Comparison of ENCODE assay signal across 17 cellular contexts in the genomic region with DNA sequence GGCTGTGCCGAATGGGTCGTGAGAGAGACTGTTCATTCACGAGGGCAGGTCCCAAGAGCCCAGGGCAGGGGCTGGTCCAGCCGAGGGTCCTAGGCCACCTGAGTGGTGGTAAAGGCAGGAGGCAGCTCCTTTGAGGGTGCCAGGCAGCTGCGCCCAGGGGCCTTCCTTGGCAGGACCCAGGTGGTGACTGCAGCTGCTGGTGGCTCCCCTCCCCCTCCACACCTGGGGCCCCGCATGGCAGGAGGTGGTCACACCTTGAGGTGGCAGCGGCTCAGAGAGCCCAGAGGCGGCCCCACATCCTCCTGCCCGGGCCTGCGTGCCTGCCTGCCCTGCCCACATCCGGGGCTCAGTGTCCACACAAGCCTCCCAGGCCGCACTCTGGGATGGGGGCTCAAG. TPM values are rescaled to one million over a fixed set of nuclear protein-coding genes. Genes with fewer than 3 reads are reported as not detected.
A peak's percentile ranks its signal among the peaks of the same experiment; 100 is the strongest.
DNase-seq lines count a peak whose midpoint lies in the region; ATAC-seq and TF ChIP-seq lines count a peak whose summit lies in the region.
"Had no signal": no experiment of that assay in that cellular context is flagged by ENCODE, and none has a peak within 500 bp of the region (broad histone marks: within the 10 kb centered on the region; RNA-seq: fewer than 3 reads in every experiment).

No MANE protein-coding gene starts in this region.

- H3K9ac ChIP-seq in BLaER1 treated with 17β-estradiol and CSF1 and Interleukin-3, amounts not matched to agents 10 nM and 100 nM = no peak overlapping the region
- H3K9ac ChIP-seq in DND-41 (ENCODE audit: low read depth, low read length) = no peak overlapping the region
- H3K9ac ChIP-seq: GM23248 had no signal

- peaks cover 9 to 12% of the 10 kb centered on the region in 2 donors for H3K4me1 Mint-ChIP-seq in effector memory CD8-positive, alpha-beta T cell (ENCODE audit: low read depth in 2 of 2)
- H3K4me1 Mint-ChIP-seq in activated naive CD4-positive, alpha-beta T cell treated with anti-CD3 and anti-CD28 coated beads, Interleukin-2, amount 10 ng/mL, durations not matched to agents 7 days and 5 days = no peaks in the 10 kb centered on the region
- peaks cover 4 to 10% (median 5%) of the 10 kb centered on the region in 4 donors for H3K4me1 Mint-ChIP-seq in naive thymus-derived CD8-positive, alpha-beta T cell

- peaks cover 0 to 25% of the 10 kb centered on the region in 2 donors for H3K27me3 Mint-ChIP-seq in effector memory CD8-positive, alpha-beta T cell
- H3K27me3 Mint-ChIP-seq in activated naive CD4-positive, alpha-beta T cell treated with anti-CD3 and anti-CD28 coated beads, Interleukin-2, amount 10 ng/mL, durations not matched to agents 7 days and 5 days = peaks cover 48% of the 10 kb centered on the region
- H3K27me3 Mint-ChIP-seq in naive thymus-derived CD8-positive, alpha-beta T cell = peaks cover 0 to 16% (median 6%) of the 10 kb centered on the region in 5 donors

- H4K20me1 ChIP-seq in BLaER1 treated with 17β-estradiol and CSF1 and Interleukin-3, amounts not matched to agents 10 nM and 100 nM = peaks cover 0 to 82% (median 47%) of the 10 kb centered on the region in 11 experiments; a peak in 17 of 22 replicates
- peaks cover 39% of the 10 kb centered on the region for H4K20me1 ChIP-seq in DND-41 (ENCODE audit: insufficient read depth, low read length)

- H3K79me2 ChIP-seq in DND-41 (ENCODE audit: insufficient read depth, low read length) = no peaks in the 10 kb centered on the region

- in situ Hi-C loops in Panc1 (cut with HindIII; ENCODE audit: low pct_unique_long_range_greater_than_20kb, low sequenced_read_pairs) = no loop called here

- BruUV-seq in Panc1 (replicated peaks; lab: Mats Ljungman, UMichigan) = no TSS peak

- H3K36me3 Mint-ChIP-seq in effector memory CD8-positive, alpha-beta T cell (ENCODE audit: insufficient read depth) = peaks cover 2% of the 10 kb centered on the region
- H3K36me3 Mint-ChIP-seq in activated naive CD4-positive, alpha-beta T cell treated with anti-CD3 and anti-CD28 coated beads, Interleukin-2, amount 10 ng/mL, durations not matched to agents 7 days and 5 days = no peaks in the 10 kb centered on the region
- peaks cover 0 to 2% (median 0%) of the 10 kb centered on the region in 3 donors for H3K36me3 Mint-ChIP-seq in naive thymus-derived CD8-positive, alpha-beta T cell

- H3K27ac Mint-ChIP-seq in effector memory CD8-positive, alpha-beta T cell = no peak overlapping the region
- no peak overlapping the region for H3K27ac Mint-ChIP-seq in activated naive CD4-positive, alpha-beta T cell treated with anti-CD3 and anti-CD28 coated beads, Interleukin-2, amount 10 ng/mL, durations not matched to agents 7 days and 5 days
- no peak overlapping the region for H3K27ac Mint-ChIP-seq in naive thymus-derived CD8-positive, alpha-beta T cell

- TF ChIP-seq CTCF in DND-41 (IDR thresholded peaks at IDR 0.05; ENCODE audit: borderline replicate concordance, extremely low read depth, low read length, poor library complexity, severe bottlenecking) = no peak
- TF ChIP-seq CTCF in Panc1 (IDR thresholded peaks at IDR 0.05) = no peak

- no peak overlapping the region; a peak in 1 of 20 replicates for H3K4me3 ChIP-seq in BLaER1 treated with 17β-estradiol and CSF1 and Interleukin-3, amounts not matched to agents 10 nM and 100 nM
- H3K4me3 ChIP-seq in DND-41 (ENCODE audit: low read depth in 1 of 2, low read length in 2 of 2) = no peak overlapping the region
- H3K4me3 ChIP-seq in Panc1 (ENCODE audit: low read depth in 2 of 2, low read length in 2 of 2) = no peak overlapping the region; a peak in 1 of 4 replicates
- H3K4me3 ChIP-seq: GM23248, K562, SJCRH30 had no signal

- H3K27me3 ChIP-seq in BLaER1 treated with 17β-estradiol and CSF1 and Interleukin-3, amounts not matched to agents 10 nM and 100 nM = peaks cover 13 to 64% (median 48%) of the 10 kb centered on the region in 11 experiments
- H3K27me3 ChIP-seq in DND-41 (ENCODE audit: insufficient read depth, low read length, poor library complexity) = no peaks in the 10 kb centered on the region
- H3K27me3 ChIP-seq in Panc1 (ENCODE audit: control insufficient read depth, insufficient read depth, low read length) = no peaks in the 10 kb centered on the region

- H3K9me3 Mint-ChIP-seq in effector memory CD8-positive, alpha-beta T cell = no peaks in the 10 kb centered on the region
- H3K9me3 Mint-ChIP-seq in activated naive CD4-positive, alpha-beta T cell treated with anti-CD3 and anti-CD28 coated beads, Interleukin-2, amount 10 ng/mL, durations not matched to agents 7 days and 5 days = no peaks in the 10 kb centered on the region
- H3K9me3 Mint-ChIP-seq in naive thymus-derived CD8-positive, alpha-beta T cell = no peaks in the 10 kb centered on the region

- intact Hi-C loops in Panc1 (cut with micrococcal nuclease; ENCODE audit: unreplicated experiment) = loop anchor here (10.0 kb wide), 1 partner anchor 79 kb away; no protein-coding TSS in a partner anchor

- POLR2A ChIA-PET in Panc1 (lab: Charles Lee) = no interaction called here
- POLR2A ChIA-PET in naive thymus-derived CD8-positive, alpha-beta T cell (lab: Charles Lee) = no interaction called here

- peak overlapping the region in 10 of 11 experiments; percentile 10 to 88 (median 78); a peak in 20 of 22 replicates for H3K4me2 ChIP-seq in BLaER1 treated with 17β-estradiol and CSF1 and Interleukin-3, amounts not matched to agents 10 nM and 100 nM
- H3K4me2 ChIP-seq in DND-41 (ENCODE audit: insufficient read depth, low read length) = no peak overlapping the region

- no peak overlapping the region for H3K27ac ChIP-seq in BLaER1 treated with 17β-estradiol and CSF1 and Interleukin-3, amounts not matched to agents 10 nM and 100 nM
- H3K27ac ChIP-seq in DND-41 (ENCODE audit: low read length) (no peak overlapping the region), Panc1 (ENCODE audit: low read length) (peak overlapping the region; percentile 65)
- H3K27ac ChIP-seq: C4-2B, GM23248, SJCRH30 had no signal

- no peak overlapping the region for H2AFZ ChIP-seq in DND-41 (ENCODE audit: low read depth, low read length)
- H2AFZ ChIP-seq: GM23248 had no signal

- no peaks in the 10 kb centered on the region for H3K9me3 ChIP-seq in BLaER1 treated with 17β-estradiol and CSF1 and Interleukin-3, amounts not matched to agents 10 nM and 100 nM (replicated peaks in 1 of 11)
- no peaks in the 10 kb centered on the region for H3K9me3 ChIP-seq in DND-41 (ENCODE audit: insufficient read depth, low read length, severe bottlenecking)
- H3K9me3 ChIP-seq in Panc1 (ENCODE audit: control insufficient read depth, insufficient read depth, low read depth, low read length) = no peaks in the 10 kb centered on the region
- H3K9me3 ChIP-seq: SJCRH30 had no signal

- H3K4me3 Mint-ChIP-seq in effector memory CD8-positive, alpha-beta T cell = peak overlapping the region; percentile 58 to 64
- H3K4me3 Mint-ChIP-seq in activated naive CD4-positive, alpha-beta T cell treated with anti-CD3 and anti-CD28 coated beads, Interleukin-2, amount 10 ng/mL, durations not matched to agents 7 days and 5 days = no peak overlapping the region
- H3K4me3 Mint-ChIP-seq in naive thymus-derived CD8-positive, alpha-beta T cell = peak overlapping the region in 2 of 10 donors; percentile 16 to 22

- ATAC-seq in DND-41 (ENCODE audit: insufficient read depth, low read depth) = no peak
- no peak for ATAC-seq in Panc1
- peak; percentile 19 for ATAC-seq in effector memory CD8-positive, alpha-beta T cell (replicated peaks)
- ATAC-seq in naive thymus-derived CD8-positive, alpha-beta T cell = no peak

- CTCF ChIA-PET in Panc1 (lab: Charles Lee) = no interaction called here
- CTCF ChIA-PET in activated naive CD4-positive, alpha-beta T cell treated with anti-CD3 and anti-CD28 coated beads, Interleukin-2, amount 10 ng/mL, durations not matched to agents 7 days and 5 days (lab: Charles Lee) = no interaction called here

- peaks cover 16 to 83% (median 75%) of the 10 kb centered on the region in 10 experiments for H3K4me1 ChIP-seq in BLaER1 treated with 17β-estradiol and CSF1 and Interleukin-3, amounts not matched to agents 10 nM and 100 nM
- H3K4me1 ChIP-seq in DND-41 (ENCODE audit: insufficient read depth, low read length) (no peaks in the 10 kb centered on the region), Panc1 (ENCODE audit: control insufficient read depth, insufficient read depth, low read length) (peaks cover 91% of the 10 kb centered on the region)
- H3K4me1 ChIP-seq: SJCRH30 had no signal

- DNase-seq in DND-41 (peak; percentile 8), Panc1 (ENCODE audit: low read depth, low spot score) (no peak), GM03348 (ENCODE audit: low spot score) (no peak)
- no peak for DNase-seq in effector memory CD8-positive, alpha-beta T cell
- no peak for DNase-seq in activated naive CD4-positive, alpha-beta T cell treated with anti-CD3 and anti-CD28 coated beads, Interleukin-2, amount 10 ng/mL, durations not matched to agents 7 days and 5 days
- no peak for DNase-seq in naive thymus-derived CD8-positive, alpha-beta T cell
- DNase-seq: GDM1, GM23248, NCI-H1436, NCI-H1930, NCI-H526, OCI-M1, SJCRH30 had no signal

- no peaks in the 10 kb centered on the region for H3K36me3 ChIP-seq in BLaER1 treated with 17β-estradiol and CSF1 and Interleukin-3, amounts not matched to agents 10 nM and 100 nM
- no peaks in the 10 kb centered on the region for H3K36me3 ChIP-seq in DND-41 (ENCODE audit: insufficient read depth, low read length)
- H3K36me3 ChIP-seq in Panc1 (ENCODE audit: control insufficient read depth, insufficient read depth, low read length) = no peaks in the 10 kb centered on the region
- H3K36me3 ChIP-seq: SJCRH30 had no signal

RNA-seq across cellular contexts. Expression of gene PLCH2, which starts 9.8 kb away (rescaled TPM):
- 41.2 TPM for total RNA-seq in Panc1 (2021; ENCODE audit: unreplicated experiment)
- 69.7 TPM for polyA plus RNA-seq in Panc1 (2012; ENCODE audit: insufficient read length)
- total RNA-seq in naive thymus-derived CD8-positive, alpha-beta T cell = 10 to 100 TPM; 14.8 to 16.4 TPM
- under 1 TPM; 0.37 to 0.52 (median 0.37) TPM for polyA plus RNA-seq in naive thymus-derived CD8-positive, alpha-beta T cell
- total RNA-seq: Daoy, GM23248 had no signal
- polyA plus RNA-seq: GM23248, K562 had no signal

RNA-seq across cellular contexts. Expression of gene PEX10, which starts 53.9 kb away (rescaled TPM):
- total RNA-seq in Panc1 (2021; ENCODE audit: unreplicated experiment) = 49.8 TPM
- 69.0 TPM for polyA plus RNA-seq in Panc1 (2012; ENCODE audit: insufficient read length)
- 10 to 100 TPM; 15.5 to 20.1 TPM for total RNA-seq in naive thymus-derived CD8-positive, alpha-beta T cell
- 10 to 100 TPM in 1 of 3 donors, 1 to 10 TPM in 2; 7.5 to 10.4 (median 9.1) TPM for polyA plus RNA-seq in naive thymus-derived CD8-positive, alpha-beta T cell
